Comparison of ENCODE assay signal across 16 cellular contexts in genomic region chr7:36313607-36314006, GRCh38.
DNase-seq lines count a peak whose midpoint lies in the region; ATAC-seq and TF ChIP-seq lines count a peak whose summit lies in the region.
"Had no signal": no experiment of that assay in that cellular context is flagged by ENCODE, and none has a peak within 500 bp of the region (broad histone marks: within the 10 kb centered on the region; RNA-seq: fewer than 3 reads in every experiment).

No MANE protein-coding gene starts in this region.

- POLR2A ChIA-PET in PC-9 (lab: Charles Lee; ENCODE audit: unreplicated experiment) = no interaction called here

- no peaks in the 10 kb centered on the region for H3K9me3 Mint-ChIP-seq in activated naive CD4-positive, alpha-beta T cell treated with anti-CD3 and anti-CD28 coated beads, Interleukin-2, amount 10 ng/mL, durations not matched to agents 7 days and 5 days
- H3K9me3 Mint-ChIP-seq in activated naive CD4-positive, alpha-beta T cell treated with anti-CD3 and anti-CD28 coated beads, Interleukin-2, amount 50 U/mL, for 72 hours = no peaks in the 10 kb centered on the region
- H3K9me3 Mint-ChIP-seq in neural crest cell = no peaks in the 10 kb centered on the region
- H3K9me3 Mint-ChIP-seq: CD8-positive, alpha-beta T cell had no signal

- H3K4me2 ChIP-seq in MM.1S (ENCODE audit: low read depth, low read length) = no peak overlapping the region; the same call in 1 of the 2 replicates
- no peak overlapping the region for H3K4me2 ChIP-seq in PC-9
- H3K4me2 ChIP-seq: BLaER1 treated with 17β-estradiol and CSF1 and Interleukin-3, amounts not matched to agents 10 nM and 100 nM had no signal

- H3K27ac Mint-ChIP-seq in activated naive CD4-positive, alpha-beta T cell treated with anti-CD3 and anti-CD28 coated beads, Interleukin-2, amount 10 ng/mL, durations not matched to agents 7 days and 5 days = peak overlapping the region; percentile 1
- no peak overlapping the region for H3K27ac Mint-ChIP-seq in activated naive CD4-positive, alpha-beta T cell treated with anti-CD3 and anti-CD28 coated beads, Interleukin-2, amount 50 U/mL, for 72 hours
- H3K27ac Mint-ChIP-seq in neural crest cell (ENCODE audit: unreplicated experiment) = peak overlapping the region; percentile 43
- H3K27ac Mint-ChIP-seq: B cell; CD8-positive, alpha-beta T cell had no signal

- BruUV-seq in PC-9 (replicated peaks; lab: Mats Ljungman, UMichigan) = no TSS peak

- peaks cover 4% of the 10 kb centered on the region for H3K4me1 Mint-ChIP-seq in activated naive CD4-positive, alpha-beta T cell treated with anti-CD3 and anti-CD28 coated beads, Interleukin-2, amount 10 ng/mL, durations not matched to agents 7 days and 5 days
- H3K4me1 Mint-ChIP-seq in neural crest cell = peaks cover 4% of the 10 kb centered on the region
- H3K4me1 Mint-ChIP-seq: B cell had no signal

- intact Hi-C loops in PC-9 (cut with micrococcal nuclease; ENCODE audit: unreplicated experiment) = no loop called here

- H4K20me1 ChIP-seq in MM.1S (ENCODE audit: insufficient read depth, low read length) (no peaks in the 10 kb centered on the region), PC-9 (ENCODE audit: insufficient read depth) (no peaks in the 10 kb centered on the region)
- H4K20me1 ChIP-seq: BLaER1 treated with 17β-estradiol and CSF1 and Interleukin-3, amounts not matched to agents 10 nM and 100 nM had no signal

- ATAC-seq in activated naive CD4-positive, alpha-beta T cell treated with anti-CD3 and anti-CD28 coated beads, Interleukin-2, amount 50 U/mL, for 72 hours = no peak
- ATAC-seq in HG02870 (IDR thresholded peaks at IDR 0.05; ENCODE audit: unreplicated experiment) = no peak
- ATAC-seq: CD8-positive, alpha-beta T cell had no signal

- H3K4me1 ChIP-seq in MM.1S (ENCODE audit: low read length) (peaks cover 14% of the 10 kb centered on the region; the same call in 1 of the 2 replicates), PC-9 (replicated peaks; ENCODE audit: insufficient read depth) (no peaks in the 10 kb centered on the region)

- CTCF ChIA-PET in activated naive CD4-positive, alpha-beta T cell treated with anti-CD3 and anti-CD28 coated beads, Interleukin-2, amount 10 ng/mL, durations not matched to agents 7 days and 5 days (lab: Charles Lee) = interaction anchor here (2.6 kb wide), 1 partner anchor 22 kb away, joined by 8 read pairs; no protein-coding TSS in a partner anchor
- CTCF ChIA-PET in PC-9 (lab: Charles Lee) = no interaction called here

- no peaks in the 10 kb centered on the region for H3K9me3 ChIP-seq in MM.1S (replicated peaks; ENCODE audit: insufficient read depth, low read length)
- H3K9me3 ChIP-seq in PC-9 (ENCODE audit: insufficient read depth, low read depth) = no peaks in the 10 kb centered on the region
- H3K9me3 ChIP-seq: BLaER1 treated with 17β-estradiol and CSF1 and Interleukin-3, amounts not matched to agents 10 nM and 100 nM had no signal

- peaks cover 8% of the 10 kb centered on the region for H3K27me3 Mint-ChIP-seq in activated naive CD4-positive, alpha-beta T cell treated with anti-CD3 and anti-CD28 coated beads, Interleukin-2, amount 10 ng/mL, durations not matched to agents 7 days and 5 days
- no peaks in the 10 kb centered on the region for H3K27me3 Mint-ChIP-seq in neural crest cell (ENCODE audit: low read depth)

- 0 out of 2 replicates have a peak overlapping the region, but pooled peaks have one; percentile 90 for H2AFZ ChIP-seq in MM.1S (ENCODE audit: low read length)
- no peak overlapping the region for H2AFZ ChIP-seq in PC-9

- H3K9ac ChIP-seq in MM.1S (ENCODE audit: low read length) = no peak overlapping the region
- H3K9ac ChIP-seq: BLaER1 treated with 17β-estradiol and CSF1 and Interleukin-3, amounts not matched to agents 10 nM and 100 nM had no signal

- H3K36me3 ChIP-seq in MM.1S (replicated peaks; ENCODE audit: insufficient read depth, low read length) = no peaks in the 10 kb centered on the region
- H3K36me3 ChIP-seq in PC-9 (ENCODE audit: low read depth) = no peaks in the 10 kb centered on the region
- H3K36me3 ChIP-seq: BLaER1 treated with 17β-estradiol and CSF1 and Interleukin-3, amounts not matched to agents 10 nM and 100 nM had no signal

- TF ChIP-seq CTCF in MM.1S (IDR thresholded peaks at IDR 0.05; ENCODE audit: low read length) (no peak), neural crest cell (conservative IDR thresholded peaks at IDR 0.05) (no peak), PC-9 (conservative IDR thresholded peaks at IDR 0.05) (no peak)

- H3K27me3 ChIP-seq in MM.1S (replicated peaks; ENCODE audit: insufficient read depth, low read length) = no peaks in the 10 kb centered on the region
- no peaks in the 10 kb centered on the region for H3K27me3 ChIP-seq in PC-9 (ENCODE audit: insufficient read depth, low read depth)
- H3K27me3 ChIP-seq: BLaER1 treated with 17β-estradiol and CSF1 and Interleukin-3, amounts not matched to agents 10 nM and 100 nM had no signal

- H3K9me2 ChIP-seq in MM.1S (replicated peaks; ENCODE audit: insufficient read depth, low read length) (no peaks in the 10 kb centered on the region), PC-9 (ENCODE audit: insufficient read depth) (no peaks in the 10 kb centered on the region)

- H3K4me3 Mint-ChIP-seq in activated naive CD4-positive, alpha-beta T cell treated with anti-CD3 and anti-CD28 coated beads, Interleukin-2, amount 10 ng/mL, durations not matched to agents 7 days and 5 days = no peak overlapping the region
- no peak overlapping the region for H3K4me3 Mint-ChIP-seq in neural crest cell
- H3K4me3 Mint-ChIP-seq: B cell; CD8-positive, alpha-beta T cell had no signal

- H3F3A ChIP-seq in MM.1S (ENCODE audit: insufficient read depth, low read length) = no peaks in the 10 kb centered on the region
- H3F3A ChIP-seq in PC-9 (ENCODE audit: insufficient read depth, low read depth) = no peaks in the 10 kb centered on the region

- DNase-seq in activated naive CD4-positive, alpha-beta T cell treated with anti-CD3 and anti-CD28 coated beads, Interleukin-2, amount 10 ng/mL, durations not matched to agents 7 days and 5 days = no peak
- DNase-seq in activated naive CD4-positive, alpha-beta T cell treated with anti-CD3 and anti-CD28 coated beads, Interleukin-2, amount 50 U/mL, for 72 hours (ENCODE audit: low spot score in 2 of 2) = no peak
- DNase-seq in MM.1S (no peak), neural crest cell (ENCODE audit: low read depth, low spot score) (no peak), PC-9 (no peak), NCI-H1930 (lab: John Stamatoyannopoulos, UW) (no peak)
- DNase-seq: Calu3, DMS79 treated with DMSO at 0.1 percent for 48 hours, GF-D8, GOT3, H7, IMR-90 had no signal

- H3K79me2 ChIP-seq in MM.1S (ENCODE audit: low read length) = no peaks in the 10 kb centered on the region
- H3K79me2 ChIP-seq in PC-9 (ENCODE audit: low read depth) = no peaks in the 10 kb centered on the region

- no peak overlapping the region for H3K4me3 ChIP-seq in MM.1S (ENCODE audit: low read length)
- no peak overlapping the region for H3K4me3 ChIP-seq in PC-9
- H3K4me3 ChIP-seq: BLaER1 treated with 17β-estradiol and CSF1 and Interleukin-3, amounts not matched to agents 10 nM and 100 nM had no signal

- no peaks in the 10 kb centered on the region for H3K36me3 Mint-ChIP-seq in activated naive CD4-positive, alpha-beta T cell treated with anti-CD3 and anti-CD28 coated beads, Interleukin-2, amount 10 ng/mL, durations not matched to agents 7 days and 5 days
- H3K36me3 Mint-ChIP-seq in activated naive CD4-positive, alpha-beta T cell treated with anti-CD3 and anti-CD28 coated beads, Interleukin-2, amount 50 U/mL, for 72 hours = no peaks in the 10 kb centered on the region
- no peaks in the 10 kb centered on the region for H3K36me3 Mint-ChIP-seq in neural crest cell (ENCODE audit: low read depth)
- H3K36me3 Mint-ChIP-seq: CD8-positive, alpha-beta T cell had no signal

- no peak overlapping the region for H3K27ac ChIP-seq in MM.1S (ENCODE audit: low read length)
- H3K27ac ChIP-seq in PC-9 = no peak overlapping the region
- H3K27ac ChIP-seq: BLaER1 treated with 17β-estradiol and CSF1 and Interleukin-3, amounts not matched to agents 10 nM and 100 nM had no signal

Comparison
In these comparisons a context has a peak if more than half of its experiments do, and no peak if none do; other contexts are left out.
1. H3K27ac Mint-ChIP-seq: peak in activated naive CD4-positive, alpha-beta T cell treated with anti-CD3 and anti-CD28 coated beads, Interleukin-2, amount 10 ng/mL, durations not matched to agents 7 days and 5 days (single experiment) and neural crest cell (single experiment); none in activated naive CD4-positive, alpha-beta T cell treated with anti-CD3 and anti-CD28 coated beads, Interleukin-2, amount 50 U/mL, for 72 hours (0 of 2).